In the genomic region with DNA sequence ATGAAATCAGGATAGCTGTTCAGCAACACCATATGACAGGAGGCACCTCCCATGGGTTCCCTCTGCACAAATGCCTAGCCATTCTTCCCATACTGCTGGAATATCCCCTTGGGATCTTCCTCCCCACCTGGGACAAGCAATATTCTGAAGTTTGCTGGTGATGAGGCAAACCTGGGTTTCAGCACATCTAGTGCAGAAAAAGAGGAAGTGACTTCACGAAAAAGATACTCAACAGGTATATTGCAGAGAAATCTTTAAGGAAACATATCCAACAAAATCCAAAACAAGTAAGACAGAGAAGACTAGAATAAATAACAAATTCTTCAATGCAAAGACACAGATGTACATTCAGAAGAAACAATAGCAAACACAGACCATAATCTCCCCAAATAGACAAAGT, we compare ENCODE assay signal across 26 cellular contexts.
"Had no signal": no experiment of that assay in that cellular context is flagged by ENCODE, and none has a peak within 500 bp of the region (broad histone marks: within the 10 kb centered on the region; RNA-seq: fewer than 3 reads in every experiment).

No MANE protein-coding gene starts in this region.

- H3K4me1 ChIP-seq: left lung, lower lobe of right lung, parathyroid adenoma, right atrium auricular region, right lobe of liver, tibial nerve, uterus had no signal

- FAIRE-seq: islet of Langerhans, kidney had no signal

- H3K36me3 ChIP-seq: left lung, lower lobe of right lung, neutrophil, right atrium auricular region, right lobe of liver, tibial nerve, uterus had no signal

- H3K9ac ChIP-seq: parathyroid adenoma had no signal

- H3K4me2 ChIP-seq: smooth muscle cell had no signal

- H3K9me3 ChIP-seq: lower lobe of right lung, neutrophil, right atrium auricular region, right lobe of liver, uterus had no signal

- H3K27ac ChIP-seq: left lung, lower lobe of right lung, neutrophil, parathyroid adenoma, right atrium auricular region, right lobe of liver, tibial nerve, uterus had no signal

- H3K4me3 ChIP-seq: left lung, lower lobe of right lung, right atrium auricular region, right lobe of liver, smooth muscle cell, tibial nerve, uterus had no signal

- H3K27me3 ChIP-seq: left lung, neutrophil, right atrium auricular region, right lobe of liver, tibial nerve, uterus had no signal

- H3K79me2 ChIP-seq: parathyroid adenoma had no signal

- DNase-seq: hypothalamus; immature natural killer cell; kidney; left colon; left lung; lower lobe of right lung; mammary epithelial cell; mesenchymal stem cell; naive thymus-derived CD8-positive, alpha-beta T cell; occipital lobe; right lobe of liver; stimulated activated CD4-positive, alpha-beta T cell treated with anti-CD3 and anti-CD28 coated beads, Interleukin-1b, Interleukin-23, amount 100 ng/mL, for 48 hours; stimulated activated CD4-positive, alpha-beta T cell treated with anti-CD3 and anti-CD28 coated beads, Interleukin-2, amount 100 ng/mL, for 48 hours; stimulated activated CD4-positive, alpha-beta T cell treated with anti-CD3 and anti-CD28 coated beads, Interleukin-4, amount 100 ng/mL, for 4 hours; stimulated activated CD8-positive, alpha-beta memory T cell treated with anti-CD3 and anti-CD28 coated beads, Interleukin-4, amount 100 ng/mL, for 48 hours; stimulated activated naive CD4-positive, alpha-beta T cell treated with Interleukin-2 at 50 U/mL for 16 hours; stimulated activated naive CD8-positive, alpha-beta T cell treated with anti-CD3 and anti-CD28 coated beads, Interleukin-15, amount 100 ng/mL, for 72 hours; substantia nigra; uterus had no signal

- ATAC-seq: left colon; left lung; lower lobe of right lung; naive thymus-derived CD8-positive, alpha-beta T cell; right lobe of liver; stimulated activated memory B cell treated with anti-CD40 and anti-IgM and Interleukin-4, amounts not matched to agents 10 μg/mL and 1 μg/mL and 100 μg/mL, for 72 hours; stimulated activated naive CD8-positive, alpha-beta T cell treated with anti-CD3 and anti-CD28 coated beads, Interleukin-15, amount 100 ng/mL, for 72 hours had no signal

- H2AFZ ChIP-seq: parathyroid adenoma had no signal
